Comparison of ENCODE assay signal across 27 cellular contexts in genomic region chr3:143956858-143957257, GRCh38.
"Had no signal": no experiment of that assay in that cellular context is flagged by ENCODE, and none has a peak within 500 bp of the region (broad histone marks: within the 10 kb centered on the region; RNA-seq: fewer than 3 reads in every experiment).

No MANE protein-coding gene starts in this region.

- DNase-seq: activated CD4-positive, alpha-beta T cell treated with anti-CD3 and anti-CD28 coated beads for 1 hour; activated CD4-positive, alpha-beta T cell treated with anti-CD3 and anti-CD28 coated beads, Interleukin-2, amount 50 U/mL, for 1 hour; activated effector memory CD4-positive, alpha-beta T cell treated with Interleukin-2 at 50 U/mL for 16 hours; activated naive CD4-positive, alpha-beta T cell treated with Interleukin-2 at 50 U/mL for 16 hours; activated T-cell treated with anti-CD3 and anti-CD28 coated beads for 4 hours; adrenal gland; aorta; brain microvascular endothelial cell; endodermal cell; foreskin keratinocyte; heart right ventricle; left ventricle myocardium inferior; mucosa of descending colon; nephron progenitor cell; ovary; retina; small intestine; stimulated activated CD4-positive, alpha-beta T cell treated with anti-CD3 and anti-CD28 coated beads, Interleukin-2, amount 100 ng/mL, for 24 hours; stimulated activated naive B cell treated with anti-CD40 and anti-IgM and Interleukin-4, amounts not matched to agents 10 μg/mL and 1 μg/mL and 100 μg/mL, for 72 hours; T-helper 17 cell; T1000 had no signal

- H3K4me3 ChIP-seq: adrenal gland, heart right ventricle, left ventricle myocardium inferior, lung, mucosa of descending colon, ovary, tibial nerve had no signal

- H3K4me1 Mint-ChIP-seq: nephron progenitor cell; stimulated activated naive B cell treated with anti-CD40 and anti-IgM and Interleukin-4, amounts not matched to agents 10 μg/mL and 1 μg/mL and 100 μg/mL, for 72 hours had no signal

- H3K27ac Mint-ChIP-seq: activated naive CD8-positive, alpha-beta T cell; endodermal cell; nephron progenitor cell; progenitor cell of endocrine pancreas; stimulated activated naive B cell treated with anti-CD40 and anti-IgM and Interleukin-4, amounts not matched to agents 10 μg/mL and 1 μg/mL and 100 μg/mL, for 72 hours; T-helper 17 cell had no signal

- H3K9me3 ChIP-seq: mucosa of descending colon, neutrophil, ovary had no signal

- H3K4me3 Mint-ChIP-seq: activated naive CD8-positive, alpha-beta T cell; endodermal cell; nephron progenitor cell; stimulated activated naive B cell treated with anti-CD40 and anti-IgM and Interleukin-4, amounts not matched to agents 10 μg/mL and 1 μg/mL and 100 μg/mL, for 72 hours; T-helper 17 cell had no signal

- FAIRE-seq: islet of Langerhans, small intestine had no signal

- H3K27me3 ChIP-seq: adrenal gland, brain microvascular endothelial cell, foreskin keratinocyte, heart right ventricle, neutrophil, ovary, tibial nerve had no signal

- H3K27ac ChIP-seq: adrenal gland, brain microvascular endothelial cell, foreskin keratinocyte, heart right ventricle, left ventricle myocardium inferior, neutrophil, ovary, tibial nerve had no signal

- H3K36me3 Mint-ChIP-seq: stimulated activated naive B cell treated with anti-CD40 and anti-IgM and Interleukin-4, amounts not matched to agents 10 μg/mL and 1 μg/mL and 100 μg/mL, for 72 hours had no signal

- H3K27me3 Mint-ChIP-seq: progenitor cell of endocrine pancreas; stimulated activated naive B cell treated with anti-CD40 and anti-IgM and Interleukin-4, amounts not matched to agents 10 μg/mL and 1 μg/mL and 100 μg/mL, for 72 hours had no signal

- H3K36me3 ChIP-seq: adrenal gland, brain microvascular endothelial cell, heart right ventricle, left ventricle myocardium inferior, neutrophil, ovary, tibial nerve had no signal

- H3K4me1 ChIP-seq: adrenal gland, foreskin keratinocyte, heart right ventricle, left ventricle myocardium inferior, tibial nerve had no signal
